Comparison of ENCODE assay signal across 8 cellular contexts in the genomic region with DNA sequence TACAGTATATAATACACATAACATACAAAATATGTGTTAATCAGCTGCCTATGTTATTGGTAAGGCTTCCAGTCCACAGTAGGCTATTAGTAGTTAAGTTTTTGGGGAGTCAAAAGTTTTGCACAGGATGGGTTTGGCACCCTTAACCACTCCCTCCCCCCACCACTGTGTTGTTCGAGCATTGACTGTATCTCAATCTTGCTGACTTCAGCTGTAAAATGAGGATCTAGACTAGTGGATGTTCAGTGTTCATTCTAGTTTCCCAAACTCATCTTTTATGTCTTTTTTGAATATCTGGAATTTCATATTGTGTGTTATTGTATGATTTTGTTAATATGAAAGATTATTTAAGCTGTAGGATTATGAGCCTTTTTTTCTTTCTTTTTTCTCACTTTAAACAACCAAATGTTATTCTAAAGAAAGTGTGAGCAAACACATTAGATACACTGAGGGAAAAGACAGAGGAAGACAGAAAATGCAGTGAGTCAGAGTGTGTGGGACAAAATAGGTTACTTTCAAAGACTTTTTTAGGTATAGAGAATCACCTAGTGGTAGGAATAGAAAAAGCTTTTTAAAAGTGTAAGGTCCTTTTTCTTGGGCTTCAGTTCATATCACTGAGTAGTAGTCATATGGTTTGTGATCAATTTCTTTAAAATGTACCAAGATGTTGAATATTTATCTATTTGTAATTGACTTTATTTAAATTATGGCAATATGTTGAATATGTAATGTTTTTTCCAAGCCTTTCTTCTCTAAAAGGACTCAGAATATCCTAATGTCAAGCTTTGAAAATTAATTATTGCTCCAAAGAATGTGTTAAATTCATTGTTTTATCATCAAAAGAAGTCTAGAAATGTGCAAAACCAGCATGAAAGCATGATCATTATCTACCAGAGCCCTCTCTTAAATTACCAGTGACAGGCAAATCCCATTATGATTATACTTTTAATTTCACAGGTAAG. TPM values are rescaled to one million over a fixed set of nuclear protein-coding genes. Genes with fewer than 3 reads are reported as not detected.
DNase-seq lines count a peak whose midpoint lies in the region; ATAC-seq and TF ChIP-seq lines count a peak whose summit lies in the region.

No MANE protein-coding gene starts in this region.

- TF ChIP-seq CTCF in CD14-positive monocyte (IDR thresholded peaks at IDR 0.05) = peak; percentile 22
- TF ChIP-seq CTCF in OCI-LY1 (IDR thresholded peaks at IDR 0.05; ENCODE audit: low read length) = peak; percentile 68
- TF ChIP-seq CTCF in epithelial cell of proximal tubule (conservative IDR thresholded peaks at IDR 0.05; ENCODE audit: low read depth, low read length) = peak; percentile 75
- peak in 2 of 3 donors; percentile 70 to 73 for TF ChIP-seq CTCF in ovary (IDR thresholded peaks at IDR 0.05)

- H3K27me3 ChIP-seq in OCI-LY1 (ENCODE audit: insufficient read depth, low read length) (no peaks in the 10 kb centered on the region), ovary (no peaks in the 10 kb centered on the region)

- H3K4me3 ChIP-seq in OCI-LY1 (ENCODE audit: low read depth, low read length, poor library complexity, severe bottlenecking) = no peak overlapping the region
- H3K4me3 ChIP-seq in epithelial cell of proximal tubule (ENCODE audit: low read depth, low read length) = no peak overlapping the region
- no peak overlapping the region for H3K4me3 ChIP-seq in ovary

- H3F3A ChIP-seq in OCI-LY1 (ENCODE audit: insufficient read depth, low read length) = no peaks in the 10 kb centered on the region

- peaks cover 2 to 7% (median 4%) of the 10 kb centered on the region in 3 donors for H3K27me3 Mint-ChIP-seq in CD14-positive monocyte (ENCODE audit: low read depth in 3 of 3)

- no peak overlapping the region for H3K4me2 ChIP-seq in OCI-LY1 (ENCODE audit: low read length)

- no peak for TF ChIP-seq EP300 in ovary (IDR thresholded peaks at IDR 0.05)

- H4K20me1 ChIP-seq in OCI-LY1 (ENCODE audit: insufficient read depth, low read length) = no peaks in the 10 kb centered on the region

- no peaks in the 10 kb centered on the region for H3K4me1 Mint-ChIP-seq in CD14-positive monocyte

- H3K36me3 Mint-ChIP-seq in CD14-positive monocyte = no peaks in the 10 kb centered on the region

- H3K4me1 ChIP-seq in OCI-LY1 (ENCODE audit: insufficient read depth, low read length, severe bottlenecking) = no peaks in the 10 kb centered on the region
- H3K4me1 ChIP-seq in ovary (ENCODE audit: insufficient read depth) = no peaks in the 10 kb centered on the region

- DNase-seq in CD14-positive monocyte (ENCODE audit: low spot score) (no peak), epithelial cell of proximal tubule (ENCODE audit: low read depth) (no peak), ovary (no peak), NCI-H187 (lab: John Stamatoyannopoulos, UW) (no peak), C1 segment of cervical spinal cord (lab: John Stamatoyannopoulos, UW) (no peak)

- WGBS in ovary, 3 donors = 5 to 16% (median 9%) methylated on average over 1 of the region's 1 CpG

- H3K36me3 ChIP-seq in OCI-LY1 (ENCODE audit: insufficient read depth, low read length) (no peaks in the 10 kb centered on the region), ovary (no peaks in the 10 kb centered on the region)

- H3K9me3 Mint-ChIP-seq in CD14-positive monocyte = no peaks in the 10 kb centered on the region

- H3K9me3 ChIP-seq in OCI-LY1 (ENCODE audit: low read length) (no peaks in the 10 kb centered on the region), ovary (no peaks in the 10 kb centered on the region)

- no peaks in the 10 kb centered on the region for H3K79me2 ChIP-seq in OCI-LY1 (ENCODE audit: insufficient read depth, low read length)

- H3K27ac ChIP-seq in OCI-LY1 (ENCODE audit: low read depth, low read length, poor library complexity, severe bottlenecking) (no peak overlapping the region), ovary (no peak overlapping the region)

- H3K9ac ChIP-seq in OCI-LY1 (ENCODE audit: low read length) = no peak overlapping the region

- no peak for TF ChIP-seq POLR2A in ovary (IDR thresholded peaks at IDR 0.05)

- H3K4me3 Mint-ChIP-seq in CD14-positive monocyte = no peak overlapping the region

- H3K27ac Mint-ChIP-seq in CD14-positive monocyte = no peak overlapping the region

- intact Hi-C loops in CD14-positive monocyte (cut with micrococcal nuclease) = no loop called here
- intact Hi-C loops in ovary (cut with DNase I) = loop anchor here in 3 of 4 donors (2.0 to 10.0 kb wide), 5 partner anchors 250 to 330 kb away; no protein-coding TSS in a partner anchor

- peak; percentile 80 for ATAC-seq in GM19035 (IDR thresholded peaks at IDR 0.05; ENCODE audit: unreplicated experiment)
- peak; percentile 74 for ATAC-seq in HG03520 (IDR thresholded peaks at IDR 0.05; ENCODE audit: unreplicated experiment)

- H2AFZ ChIP-seq in OCI-LY1 (ENCODE audit: low read length) = no peak overlapping the region

- H3K9me2 ChIP-seq in OCI-LY1 (ENCODE audit: low read depth, low read length) = no peaks in the 10 kb centered on the region

RNA-seq across cellular contexts. Expression of gene CENPF, which starts 17.9 kb away (rescaled TPM):
- polyA plus RNA-seq in CD14-positive monocyte (under 1 TPM in 1 of 2 donors, not detected in 1; 0.29 TPM), ovary (1 to 10 TPM; 1.5 to 2.6 TPM)
- total RNA-seq in epithelial cell of proximal tubule (67.0 and 80.5 TPM in 2 replicates), ovary (1 to 10 TPM in 5 of 7 donors, under 1 TPM in 2; 0.45 to 2.3 (median 1.3) TPM)

RNA-seq across cellular contexts. Expression of gene PTPN14, which starts 33.7 kb away (rescaled TPM):
- polyA plus RNA-seq in CD14-positive monocyte (under 1 TPM; 0.01 TPM), ovary (10 to 100 TPM in 1 of 2 donors, 1 to 10 TPM in 1; 7.6 to 16.5 TPM)
- total RNA-seq in epithelial cell of proximal tubule (24.6 and 39.4 TPM in 2 replicates), ovary (10 to 100 TPM; 21.6 to 68.9 (median 45.7) TPM)

Comparison
In these comparisons a context has a peak if more than half of its experiments do, and no peak if none do; other contexts are left out.
1. CTCF ChIP-seq: peak in every context shown above with its lines; median percentile 75 in epithelial cell of proximal tubule; 72 in ovary; 68 in OCI-LY1; 22 in CD14-positive monocyte.
2. RNA of gene CENPF, which starts 17.9 kb away (total RNA-seq): 67.0 to 80.5 TPM in epithelial cell of proximal tubule; 0.45 to 2.3 TPM in ovary; every median in the first group is over 10 times any median in the second.
3. intact Hi-C loops: an anchor here in ovary (2.0 to 10.0 kb wide); none called in CD14-positive monocyte.